ENCODE assay signal across 2 cellular contexts in the genomic region with DNA sequence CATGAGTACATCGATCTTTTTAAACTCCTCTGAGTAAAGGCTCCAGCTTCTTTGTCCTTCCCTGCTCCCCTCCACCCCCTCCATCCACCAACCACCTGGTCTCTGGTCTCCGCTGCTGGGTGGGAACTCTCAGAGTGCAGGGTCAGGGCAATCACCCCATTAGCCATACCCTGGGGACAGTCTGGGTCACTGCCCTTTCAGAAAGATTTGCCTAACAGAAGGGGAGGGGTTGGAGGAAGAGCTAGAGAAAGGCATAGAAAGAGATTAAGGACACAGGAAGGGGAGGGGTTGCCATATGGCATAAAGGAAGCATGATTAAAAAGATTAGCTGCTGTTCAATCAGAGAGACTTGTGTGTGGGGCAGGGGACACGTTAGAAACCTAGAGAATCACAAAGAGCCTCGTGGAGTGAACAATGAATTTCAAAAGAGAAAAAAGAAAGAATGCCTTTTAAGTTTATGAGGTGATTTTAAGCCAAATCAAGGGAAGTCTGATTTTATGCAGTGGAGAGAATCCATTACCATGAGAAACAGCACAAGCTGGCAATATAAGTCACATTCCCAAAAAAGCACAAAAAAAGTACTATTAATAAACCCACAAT.
TF ChIP-seq lines count a peak whose summit lies in the region.

No MANE protein-coding gene starts in this region.

TF ChIP-seq in GM23338, 12 proteins besides CTCF, POLR2A, EP300 and RAD21:
- TF ChIP-seq, protein P1, sequence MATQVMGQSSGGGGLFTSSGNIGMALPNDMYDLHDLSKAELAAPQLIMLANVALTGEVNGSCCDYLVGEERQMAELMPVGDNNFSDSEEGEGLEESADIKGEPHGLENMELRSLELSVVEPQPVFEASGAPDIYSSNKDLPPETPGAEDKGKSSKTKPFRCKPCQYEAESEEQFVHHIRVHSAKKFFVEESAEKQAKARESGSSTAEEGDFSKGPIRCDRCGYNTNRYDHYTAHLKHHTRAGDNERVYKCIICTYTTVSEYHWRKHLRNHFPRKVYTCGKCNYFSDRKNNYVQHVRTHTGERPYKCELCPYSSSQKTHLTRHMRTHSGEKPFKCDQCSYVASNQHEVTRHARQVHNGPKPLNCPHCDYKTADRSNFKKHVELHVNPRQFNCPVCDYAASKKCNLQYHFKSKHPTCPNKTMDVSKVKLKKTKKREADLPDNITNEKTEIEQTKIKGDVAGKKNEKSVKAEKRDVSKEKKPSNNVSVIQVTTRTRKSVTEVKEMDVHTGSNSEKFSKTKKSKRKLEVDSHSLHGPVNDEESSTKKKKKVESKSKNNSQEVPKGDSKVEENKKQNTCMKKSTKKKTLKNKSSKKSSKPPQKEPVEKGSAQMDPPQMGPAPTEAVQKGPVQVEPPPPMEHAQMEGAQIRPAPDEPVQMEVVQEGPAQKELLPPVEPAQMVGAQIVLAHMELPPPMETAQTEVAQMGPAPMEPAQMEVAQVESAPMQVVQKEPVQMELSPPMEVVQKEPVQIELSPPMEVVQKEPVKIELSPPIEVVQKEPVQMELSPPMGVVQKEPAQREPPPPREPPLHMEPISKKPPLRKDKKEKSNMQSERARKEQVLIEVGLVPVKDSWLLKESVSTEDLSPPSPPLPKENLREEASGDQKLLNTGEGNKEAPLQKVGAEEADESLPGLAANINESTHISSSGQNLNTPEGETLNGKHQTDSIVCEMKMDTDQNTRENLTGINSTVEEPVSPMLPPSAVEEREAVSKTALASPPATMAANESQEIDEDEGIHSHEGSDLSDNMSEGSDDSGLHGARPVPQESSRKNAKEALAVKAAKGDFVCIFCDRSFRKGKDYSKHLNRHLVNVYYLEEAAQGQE (IDR thresholded peaks at IDR 0.05; ENCODE audit: unreplicated experiment), result no peak
- TF ChIP-seq, protein P2, sequence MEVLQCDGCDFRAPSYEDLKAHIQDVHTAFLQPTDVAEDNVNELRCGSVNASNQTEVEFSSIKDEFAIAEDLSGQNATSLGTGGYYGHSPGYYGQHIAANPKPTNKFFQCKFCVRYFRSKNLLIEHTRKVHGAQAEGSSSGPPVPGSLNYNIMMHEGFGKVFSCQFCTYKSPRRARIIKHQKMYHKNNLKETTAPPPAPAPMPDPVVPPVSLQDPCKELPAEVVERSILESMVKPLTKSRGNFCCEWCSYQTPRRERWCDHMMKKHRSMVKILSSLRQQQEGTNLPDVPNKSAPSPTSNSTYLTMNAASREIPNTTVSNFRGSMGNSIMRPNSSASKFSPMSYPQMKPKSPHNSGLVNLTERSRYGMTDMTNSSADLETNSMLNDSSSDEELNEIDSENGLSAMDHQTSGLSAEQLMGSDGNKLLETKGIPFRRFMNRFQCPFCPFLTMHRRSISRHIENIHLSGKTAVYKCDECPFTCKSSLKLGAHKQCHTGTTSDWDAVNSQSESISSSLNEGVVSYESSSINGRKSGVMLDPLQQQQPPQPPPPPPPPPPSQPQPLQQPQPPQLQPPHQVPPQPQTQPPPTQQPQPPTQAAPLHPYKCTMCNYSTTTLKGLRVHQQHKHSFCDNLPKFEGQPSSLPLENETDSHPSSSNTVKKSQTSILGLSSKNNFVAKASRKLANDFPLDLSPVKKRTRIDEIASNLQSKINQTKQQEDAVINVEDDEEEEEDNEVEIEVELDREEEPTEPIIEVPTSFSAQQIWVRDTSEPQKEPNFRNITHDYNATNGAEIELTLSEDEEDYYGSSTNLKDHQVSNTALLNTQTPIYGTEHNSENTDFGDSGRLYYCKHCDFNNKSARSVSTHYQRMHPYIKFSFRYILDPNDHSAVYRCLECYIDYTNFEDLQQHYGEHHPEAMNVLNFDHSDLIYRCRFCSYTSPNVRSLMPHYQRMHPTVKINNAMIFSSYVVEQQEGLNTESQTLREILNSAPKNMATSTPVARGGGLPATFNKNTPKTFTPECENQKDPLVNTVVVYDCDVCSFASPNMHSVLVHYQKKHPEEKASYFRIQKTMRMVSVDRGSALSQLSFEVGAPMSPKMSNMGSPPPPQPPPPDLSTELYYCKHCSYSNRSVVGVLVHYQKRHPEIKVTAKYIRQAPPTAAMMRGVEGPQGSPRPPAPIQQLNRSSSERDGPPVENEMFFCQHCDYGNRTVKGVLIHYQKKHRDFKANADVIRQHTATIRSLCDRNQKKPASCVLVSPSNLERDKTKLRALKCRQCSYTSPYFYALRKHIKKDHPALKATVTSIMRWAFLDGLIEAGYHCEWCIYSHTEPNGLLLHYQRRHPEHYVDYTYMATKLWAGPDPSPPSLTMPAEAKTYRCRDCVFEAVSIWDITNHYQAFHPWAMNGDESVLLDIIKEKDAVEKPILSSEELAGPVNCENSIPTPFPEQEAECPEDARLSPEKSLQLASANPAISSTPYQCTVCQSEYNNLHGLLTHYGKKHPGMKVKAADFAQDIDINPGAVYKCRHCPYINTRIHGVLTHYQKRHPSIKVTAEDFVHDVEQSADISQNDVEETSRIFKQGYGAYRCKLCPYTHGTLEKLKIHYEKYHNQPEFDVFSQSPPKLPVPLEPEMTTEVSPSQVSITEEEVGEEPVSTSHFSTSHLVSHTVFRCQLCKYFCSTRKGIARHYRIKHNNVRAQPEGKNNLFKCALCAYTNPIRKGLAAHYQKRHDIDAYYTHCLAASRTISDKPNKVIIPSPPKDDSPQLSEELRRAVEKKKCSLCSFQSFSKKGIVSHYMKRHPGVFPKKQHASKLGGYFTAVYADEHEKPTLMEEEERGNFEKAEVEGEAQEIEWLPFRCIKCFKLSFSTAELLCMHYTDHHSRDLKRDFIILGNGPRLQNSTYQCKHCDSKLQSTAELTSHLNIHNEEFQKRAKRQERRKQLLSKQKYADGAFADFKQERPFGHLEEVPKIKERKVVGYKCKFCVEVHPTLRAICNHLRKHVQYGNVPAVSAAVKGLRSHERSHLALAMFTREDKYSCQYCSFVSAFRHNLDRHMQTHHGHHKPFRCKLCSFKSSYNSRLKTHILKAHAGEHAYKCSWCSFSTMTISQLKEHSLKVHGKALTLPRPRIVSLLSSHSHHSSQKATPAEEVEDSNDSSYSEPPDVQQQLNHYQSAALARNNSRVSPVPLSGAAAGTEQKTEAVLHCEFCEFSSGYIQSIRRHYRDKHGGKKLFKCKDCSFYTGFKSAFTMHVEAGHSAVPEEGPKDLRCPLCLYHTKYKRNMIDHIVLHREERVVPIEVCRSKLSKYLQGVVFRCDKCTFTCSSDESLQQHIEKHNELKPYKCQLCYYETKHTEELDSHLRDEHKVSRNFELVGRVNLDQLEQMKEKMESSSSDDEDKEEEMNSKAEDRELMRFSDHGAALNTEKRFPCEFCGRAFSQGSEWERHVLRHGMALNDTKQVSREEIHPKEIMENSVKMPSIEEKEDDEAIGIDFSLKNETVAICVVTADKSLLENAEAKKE (CRISPR knock-in tag; IDR thresholded peaks at IDR 0.05), result no peak
- no peak for TF ChIP-seq ZNF331 (CRISPR knock-in tag; IDR thresholded peaks at IDR 0.05; ENCODE audit: low read depth)
- no peak for TF ChIP-seq JUNB (IDR thresholded peaks at IDR 0.05; ENCODE audit: unreplicated experiment)

TF ChIP-seq in HepG2, 621 proteins besides CTCF, POLR2A, EP300 and RAD21 (continued from another document and continues in another):
- TF ChIP-seq, protein P3, sequence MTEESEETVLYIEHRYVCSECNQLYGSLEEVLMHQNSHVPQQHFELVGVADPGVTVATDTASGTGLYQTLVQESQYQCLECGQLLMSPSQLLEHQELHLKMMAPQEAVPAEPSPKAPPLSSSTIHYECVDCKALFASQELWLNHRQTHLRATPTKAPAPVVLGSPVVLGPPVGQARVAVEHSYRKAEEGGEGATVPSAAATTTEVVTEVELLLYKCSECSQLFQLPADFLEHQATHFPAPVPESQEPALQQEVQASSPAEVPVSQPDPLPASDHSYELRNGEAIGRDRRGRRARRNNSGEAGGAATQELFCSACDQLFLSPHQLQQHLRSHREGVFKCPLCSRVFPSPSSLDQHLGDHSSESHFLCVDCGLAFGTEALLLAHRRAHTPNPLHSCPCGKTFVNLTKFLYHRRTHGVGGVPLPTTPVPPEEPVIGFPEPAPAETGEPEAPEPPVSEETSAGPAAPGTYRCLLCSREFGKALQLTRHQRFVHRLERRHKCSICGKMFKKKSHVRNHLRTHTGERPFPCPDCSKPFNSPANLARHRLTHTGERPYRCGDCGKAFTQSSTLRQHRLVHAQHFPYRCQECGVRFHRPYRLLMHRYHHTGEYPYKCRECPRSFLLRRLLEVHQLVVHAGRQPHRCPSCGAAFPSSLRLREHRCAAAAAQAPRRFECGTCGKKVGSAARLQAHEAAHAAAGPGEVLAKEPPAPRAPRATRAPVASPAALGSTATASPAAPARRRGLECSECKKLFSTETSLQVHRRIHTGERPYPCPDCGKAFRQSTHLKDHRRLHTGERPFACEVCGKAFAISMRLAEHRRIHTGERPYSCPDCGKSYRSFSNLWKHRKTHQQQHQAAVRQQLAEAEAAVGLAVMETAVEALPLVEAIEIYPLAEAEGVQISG (CRISPR knock-in tag; IDR thresholded peaks at IDR 0.05), result no peak
- TF ChIP-seq, protein P4, sequence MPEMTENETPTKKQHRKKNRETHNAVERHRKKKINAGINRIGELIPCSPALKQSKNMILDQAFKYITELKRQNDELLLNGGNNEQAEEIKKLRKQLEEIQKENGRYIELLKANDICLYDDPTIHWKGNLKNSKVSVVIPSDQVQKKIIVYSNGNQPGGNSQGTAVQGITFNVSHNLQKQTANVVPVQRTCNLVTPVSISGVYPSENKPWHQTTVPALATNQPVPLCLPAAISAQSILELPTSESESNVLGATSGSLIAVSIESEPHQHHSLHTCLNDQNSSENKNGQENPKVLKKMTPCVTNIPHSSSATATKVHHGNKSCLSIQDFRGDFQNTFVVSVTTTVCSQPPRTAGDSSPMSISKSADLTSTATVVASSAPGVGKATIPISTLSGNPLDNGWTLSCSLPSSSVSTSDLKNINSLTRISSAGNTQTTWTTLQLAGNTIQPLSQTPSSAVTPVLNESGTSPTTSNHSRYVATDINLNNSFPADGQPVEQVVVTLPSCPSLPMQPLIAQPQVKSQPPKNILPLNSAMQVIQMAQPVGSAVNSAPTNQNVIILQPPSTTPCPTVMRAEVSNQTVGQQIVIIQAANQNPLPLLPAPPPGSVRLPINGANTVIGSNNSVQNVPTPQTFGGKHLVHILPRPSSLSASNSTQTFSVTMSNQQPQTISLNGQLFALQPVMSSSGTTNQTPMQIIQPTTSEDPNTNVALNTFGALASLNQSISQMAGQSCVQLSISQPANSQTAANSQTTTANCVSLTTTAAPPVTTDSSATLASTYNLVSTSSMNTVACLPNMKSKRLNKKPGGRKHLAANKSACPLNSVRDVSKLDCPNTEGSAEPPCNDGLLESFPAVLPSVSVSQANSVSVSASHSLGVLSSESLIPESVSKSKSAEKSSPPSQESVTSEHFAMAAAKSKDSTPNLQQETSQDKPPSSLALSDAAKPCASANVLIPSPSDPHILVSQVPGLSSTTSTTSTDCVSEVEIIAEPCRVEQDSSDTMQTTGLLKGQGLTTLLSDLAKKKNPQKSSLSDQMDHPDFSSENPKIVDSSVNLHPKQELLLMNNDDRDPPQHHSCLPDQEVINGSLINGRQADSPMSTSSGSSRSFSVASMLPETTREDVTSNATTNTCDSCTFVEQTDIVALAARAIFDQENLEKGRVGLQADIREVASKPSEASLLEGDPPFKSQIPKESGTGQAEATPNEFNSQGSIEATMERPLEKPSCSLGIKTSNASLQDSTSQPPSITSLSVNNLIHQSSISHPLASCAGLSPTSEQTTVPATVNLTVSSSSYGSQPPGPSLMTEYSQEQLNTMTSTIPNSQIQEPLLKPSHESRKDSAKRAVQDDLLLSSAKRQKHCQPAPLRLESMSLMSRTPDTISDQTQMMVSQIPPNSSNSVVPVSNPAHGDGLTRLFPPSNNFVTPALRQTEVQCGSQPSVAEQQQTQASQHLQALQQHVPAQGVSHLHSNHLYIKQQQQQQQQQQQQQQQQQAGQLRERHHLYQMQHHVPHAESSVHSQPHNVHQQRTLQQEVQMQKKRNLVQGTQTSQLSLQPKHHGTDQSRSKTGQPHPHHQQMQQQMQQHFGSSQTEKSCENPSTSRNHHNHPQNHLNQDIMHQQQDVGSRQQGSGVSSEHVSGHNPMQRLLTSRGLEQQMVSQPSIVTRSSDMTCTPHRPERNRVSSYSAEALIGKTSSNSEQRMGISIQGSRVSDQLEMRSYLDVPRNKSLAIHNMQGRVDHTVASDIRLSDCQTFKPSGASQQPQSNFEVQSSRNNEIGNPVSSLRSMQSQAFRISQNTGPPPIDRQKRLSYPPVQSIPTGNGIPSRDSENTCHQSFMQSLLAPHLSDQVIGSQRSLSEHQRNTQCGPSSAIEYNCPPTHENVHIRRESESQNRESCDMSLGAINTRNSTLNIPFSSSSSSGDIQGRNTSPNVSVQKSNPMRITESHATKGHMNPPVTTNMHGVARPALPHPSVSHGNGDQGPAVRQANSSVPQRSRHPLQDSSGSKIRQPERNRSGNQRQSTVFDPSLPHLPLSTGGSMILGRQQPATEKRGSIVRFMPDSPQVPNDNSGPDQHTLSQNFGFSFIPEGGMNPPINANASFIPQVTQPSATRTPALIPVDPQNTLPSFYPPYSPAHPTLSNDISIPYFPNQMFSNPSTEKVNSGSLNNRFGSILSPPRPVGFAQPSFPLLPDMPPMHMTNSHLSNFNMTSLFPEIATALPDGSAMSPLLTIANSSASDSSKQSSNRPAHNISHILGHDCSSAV (CRISPR knock-in tag; IDR thresholded peaks at IDR 0.05; ENCODE audit: borderline replicate concordance), result no peak
- TF ChIP-seq HIVEP1 (CRISPR knock-in tag; IDR thresholded peaks at IDR 0.05), result no peak
- peak; percentile 46 for TF ChIP-seq ARID5B (CRISPR knock-in tag; IDR thresholded peaks at IDR 0.05)
- no peak for TF ChIP-seq SIX4 (CRISPR knock-in tag; IDR thresholded peaks at IDR 0.05)
- peak; percentile 80 for TF ChIP-seq SALL1 (CRISPR knock-in tag; IDR thresholded peaks at IDR 0.05)
- TF ChIP-seq ZBTB2 (CRISPR knock-in tag; IDR thresholded peaks at IDR 0.05; ENCODE audit: low read depth), result no peak
- TF ChIP-seq RXRA (CRISPR knock-in tag; IDR thresholded peaks at IDR 0.05), result peak; percentile 70; the same call in 1 of the 2 replicates
